ENCODE assay signal across 10 cellular contexts in genomic region chr17:17722081-17722905, GRCh38. TPM values are rescaled to one million over a fixed set of nuclear protein-coding genes. Genes with fewer than 3 reads are reported as not detected.
DNase-seq lines count a peak whose midpoint lies in the region; ATAC-seq lines count a peak whose summit lies in the region.
"Had no signal": no experiment of that assay in that cellular context is flagged by ENCODE, and none has a peak within 500 bp of the region (broad histone marks: within the 10 kb centered on the region; RNA-seq: fewer than 3 reads in every experiment).

No MANE protein-coding gene starts in this region.

- no peaks in the 10 kb centered on the region for H3K27me3 ChIP-seq in adipocyte (replicated peaks; ENCODE audit: control insufficient read depth, insufficient read depth, low read length)

- peaks cover 35% of the 10 kb centered on the region for H3K27me3 Mint-ChIP-seq in T-helper 2 cell treated with Interferon-gamma antibody and Interleukin-4, amounts not matched to agents 5 μg/mL and 100 μg/mL, for 36 hours (ENCODE audit: low read depth)
- H3K27me3 Mint-ChIP-seq in immature natural killer cell (ENCODE audit: low read depth in 3 of 3) = peaks cover 6 to 26% (median 19%) of the 10 kb centered on the region in 3 donors
- peaks cover 24% of the 10 kb centered on the region for H3K27me3 Mint-ChIP-seq in stimulated activated naive CD8-positive, alpha-beta T cell treated with anti-CD3 and anti-CD28 coated beads, Interleukin-15, amount 100 ng/mL, for 72 hours

- peak overlapping the region; percentile 45 for H3K4me3 ChIP-seq in adipocyte (ENCODE audit: low read length)

- H3K4me1 ChIP-seq in adipocyte (ENCODE audit: control insufficient read depth, insufficient read depth, low read length) = peaks cover 9% of the 10 kb centered on the region

- H3K9ac ChIP-seq in adipocyte (ENCODE audit: low read length) = peak overlapping the region; percentile 47

- ATAC-seq in stimulated activated naive CD8-positive, alpha-beta T cell treated with anti-CD3 and anti-CD28 coated beads, Interleukin-15, amount 100 ng/mL, for 72 hours = no peak

- H3K4me3 Mint-ChIP-seq in T-helper 2 cell treated with Interferon-gamma antibody and Interleukin-4, amounts not matched to agents 5 μg/mL and 100 μg/mL, for 36 hours = peak overlapping the region; percentile 66
- H3K4me3 Mint-ChIP-seq in immature natural killer cell = peak overlapping the region; percentile 77 to 93 (median 86)
- peak overlapping the region; percentile 51 to 91 for H3K4me3 Mint-ChIP-seq in stimulated activated naive CD8-positive, alpha-beta T cell treated with anti-CD3 and anti-CD28 coated beads, Interleukin-15, amount 100 ng/mL, for 72 hours

- no peaks in the 10 kb centered on the region for H3K9me3 Mint-ChIP-seq in T-helper 2 cell treated with Interferon-gamma antibody and Interleukin-4, amounts not matched to agents 5 μg/mL and 100 μg/mL, for 36 hours
- no peaks in the 10 kb centered on the region for H3K9me3 Mint-ChIP-seq in immature natural killer cell
- no peaks in the 10 kb centered on the region for H3K9me3 Mint-ChIP-seq in stimulated activated naive CD8-positive, alpha-beta T cell treated with anti-CD3 and anti-CD28 coated beads, Interleukin-15, amount 100 ng/mL, for 72 hours

- H3K36me3 Mint-ChIP-seq in T-helper 2 cell treated with Interferon-gamma antibody and Interleukin-4, amounts not matched to agents 5 μg/mL and 100 μg/mL, for 36 hours (ENCODE audit: low read depth) = peaks cover 13% of the 10 kb centered on the region
- peaks cover 5 to 13% (median 8%) of the 10 kb centered on the region in 3 donors for H3K36me3 Mint-ChIP-seq in immature natural killer cell

- H3K9me3 ChIP-seq in adipocyte (ENCODE audit: control insufficient read depth, low read length) = no peaks in the 10 kb centered on the region

- no peak for DNase-seq in T-helper 2 cell treated with Interferon-gamma antibody and Interleukin-4, amounts not matched to agents 5 μg/mL and 100 μg/mL, for 36 hours (ENCODE audit: low spot score)
- DNase-seq in T-helper 2 cell = no peak
- DNase-seq in adipocyte (ENCODE audit: low read depth) = no peak
- no peak for DNase-seq in immature natural killer cell
- no peak for DNase-seq in stimulated activated naive CD8-positive, alpha-beta T cell treated with anti-CD3 and anti-CD28 coated beads, Interleukin-15, amount 100 ng/mL, for 72 hours
- no peak for DNase-seq in kidney tubule cell (ENCODE audit: low spot score)
- DNase-seq in NCI-H1930 (lab: John Stamatoyannopoulos, UW) = no peak
- no peak for DNase-seq in GM19240 (ENCODE audit: insufficient read length, low spot score)
- DNase-seq: activated effector memory CD4-positive, alpha-beta T cell treated with Interleukin-2 at 50 U/mL for 16 hours; AML-193 had no signal

- H3K4me1 Mint-ChIP-seq in T-helper 2 cell treated with Interferon-gamma antibody and Interleukin-4, amounts not matched to agents 5 μg/mL and 100 μg/mL, for 36 hours (ENCODE audit: low read depth) = peaks cover 22% of the 10 kb centered on the region
- peaks cover 28 to 35% of the 10 kb centered on the region in 2 donors for H3K4me1 Mint-ChIP-seq in immature natural killer cell
- peaks cover 85% of the 10 kb centered on the region for H3K4me1 Mint-ChIP-seq in stimulated activated naive CD8-positive, alpha-beta T cell treated with anti-CD3 and anti-CD28 coated beads, Interleukin-15, amount 100 ng/mL, for 72 hours

- no peaks in the 10 kb centered on the region for H3K36me3 ChIP-seq in adipocyte (ENCODE audit: control insufficient read depth, insufficient read depth, low read length, severe bottlenecking)

- no peak overlapping the region for H3K27ac Mint-ChIP-seq in T-helper 2 cell treated with Interferon-gamma antibody and Interleukin-4, amounts not matched to agents 5 μg/mL and 100 μg/mL, for 36 hours
- peak overlapping the region in 1 of 6 donors; percentile 83 for H3K27ac Mint-ChIP-seq in immature natural killer cell
- H3K27ac Mint-ChIP-seq in stimulated activated naive CD8-positive, alpha-beta T cell treated with anti-CD3 and anti-CD28 coated beads, Interleukin-15, amount 100 ng/mL, for 72 hours = peak overlapping the region in 1 of 2 donors; percentile 50

RNA-seq across cellular contexts. Expression of gene RAI1, which starts 41.0 kb away (rescaled TPM):
- 1 to 10 TPM; 1.5 to 6.2 (median 2.0) TPM for polyA plus RNA-seq in immature natural killer cell
